Comparison of ENCODE assay signal across 18 cellular contexts in the genomic region with DNA sequence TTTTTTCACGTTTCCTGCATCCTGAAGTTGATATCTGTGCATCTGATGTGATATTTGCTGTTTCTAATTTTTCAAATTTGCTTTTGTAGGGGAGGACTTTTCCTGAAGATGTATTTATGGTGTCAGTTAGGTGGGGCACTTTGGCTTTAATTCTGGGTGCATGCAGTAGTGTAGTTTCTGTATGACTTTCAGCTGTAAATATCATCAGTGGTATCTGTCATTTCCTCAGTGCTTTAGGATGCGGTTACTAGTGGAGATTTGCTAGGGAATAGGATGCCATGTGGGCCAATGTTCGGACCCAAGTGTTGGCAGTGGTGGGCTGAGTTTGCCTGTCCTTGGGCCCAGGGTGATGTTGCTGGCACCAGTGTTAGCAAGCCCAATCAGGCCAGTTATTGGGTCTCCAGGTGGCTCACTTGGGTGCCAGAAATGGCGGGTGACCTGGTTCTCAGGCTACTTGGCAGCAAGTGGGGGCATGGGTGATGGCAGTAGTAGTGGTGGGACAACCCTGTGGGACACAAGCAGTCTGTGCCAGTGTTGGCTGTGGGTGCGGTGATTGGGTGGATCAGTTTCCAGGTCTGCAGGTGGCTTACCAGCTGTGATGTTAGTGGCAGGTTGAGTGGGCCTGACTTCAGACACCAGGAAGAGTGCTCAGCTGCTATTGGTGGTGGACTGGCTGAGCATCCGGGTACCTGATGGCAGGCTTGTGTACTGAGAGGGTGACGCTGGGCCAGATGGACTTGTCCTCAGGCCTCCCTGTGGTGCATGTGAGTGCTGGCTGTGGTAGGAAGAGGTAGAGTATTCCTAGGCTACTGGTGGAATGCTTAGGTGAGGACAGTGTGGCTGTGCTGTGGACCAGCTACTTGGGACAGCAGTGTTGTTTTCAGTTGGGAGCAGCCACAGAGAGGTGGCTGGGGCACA. TPM values are rescaled to one million over a fixed set of nuclear protein-coding genes. Genes with fewer than 3 reads are reported as not detected.
A peak's percentile ranks its signal among the peaks of the same experiment; 100 is the strongest.
DNase-seq lines count a peak whose midpoint lies in the region; ATAC-seq and TF ChIP-seq lines count a peak whose summit lies in the region.
"Had no signal": no experiment of that assay in that cellular context is flagged by ENCODE, and none has a peak within 500 bp of the region (broad histone marks: within the 10 kb centered on the region; RNA-seq: fewer than 3 reads in every experiment).

No MANE protein-coding gene starts in this region.

- TF ChIP-seq CTCF in CD14-positive monocyte (IDR thresholded peaks at IDR 0.05) = no peak
- no peak for TF ChIP-seq CTCF in left ventricle myocardium inferior (IDR thresholded peaks at IDR 0.05; ENCODE audit: borderline replicate concordance)

- H3K27me3 ChIP-seq in left ventricle myocardium inferior (ENCODE audit: low read depth) = no peaks in the 10 kb centered on the region
- H3K27me3 ChIP-seq: esophagus muscularis mucosa, right lobe of liver had no signal

- no peak for ATAC-seq in GM19035 (IDR thresholded peaks at IDR 0.05; ENCODE audit: unreplicated experiment)

- H3K4me1 Mint-ChIP-seq in CD14-positive monocyte = peaks cover 60% of the 10 kb centered on the region
- peaks cover 77% of the 10 kb centered on the region for H3K4me1 Mint-ChIP-seq in T-helper 1 cell treated with Interleukin-12 subunit alpha and Interleukin-12 subunit beta and Interleukin-4 antibody, amounts not matched to agents 30 μg/mL and 1 μg/mL, for 36 hours (ENCODE audit: low read depth)

- peaks cover 26% of the 10 kb centered on the region for H3K9me3 ChIP-seq in left ventricle myocardium inferior (replicated peaks)
- H3K9me3 ChIP-seq: esophagus muscularis mucosa, right lobe of liver, SK-N-SH had no signal

- peak overlapping the region in 5 of 7 donors; percentile 2 to 73 (median 33) for H3K27ac Mint-ChIP-seq in CD14-positive monocyte
- peak overlapping the region; percentile 75 for H3K27ac Mint-ChIP-seq in T-helper 1 cell treated with Interleukin-12 subunit alpha and Interleukin-12 subunit beta and Interleukin-4 antibody, amounts not matched to agents 30 μg/mL and 1 μg/mL, for 36 hours

- peak overlapping the region; percentile 56 for H3K27ac ChIP-seq in left ventricle myocardium inferior (replicated peaks)
- H3K27ac ChIP-seq: esophagus muscularis mucosa, right lobe of liver had no signal

- H3K27me3 Mint-ChIP-seq in CD14-positive monocyte (ENCODE audit: low read depth in 3 of 3) = no peaks in the 10 kb centered on the region
- no peaks in the 10 kb centered on the region for H3K27me3 Mint-ChIP-seq in T-helper 1 cell treated with Interleukin-12 subunit alpha and Interleukin-12 subunit beta and Interleukin-4 antibody, amounts not matched to agents 30 μg/mL and 1 μg/mL, for 36 hours (ENCODE audit: low read depth)

- H3K36me3 Mint-ChIP-seq in CD14-positive monocyte = peaks cover 88 to 100% of the 10 kb centered on the region in 2 donors
- H3K36me3 Mint-ChIP-seq in T-helper 1 cell treated with Interleukin-12 subunit alpha and Interleukin-12 subunit beta and Interleukin-4 antibody, amounts not matched to agents 30 μg/mL and 1 μg/mL, for 36 hours (ENCODE audit: low read depth) = peaks cover 84% of the 10 kb centered on the region

- H3K36me3 ChIP-seq in left ventricle myocardium inferior = peaks cover 51% of the 10 kb centered on the region

- no peak overlapping the region for H3K4me3 ChIP-seq in left ventricle myocardium inferior
- H3K4me3 ChIP-seq: esophagus muscularis mucosa, right lobe of liver had no signal

- no peak overlapping the region for H3K4me3 Mint-ChIP-seq in CD14-positive monocyte
- peak overlapping the region; percentile 72 for H3K4me3 Mint-ChIP-seq in T-helper 1 cell treated with Interleukin-12 subunit alpha and Interleukin-12 subunit beta and Interleukin-4 antibody, amounts not matched to agents 30 μg/mL and 1 μg/mL, for 36 hours

- H3K9me3 Mint-ChIP-seq in CD14-positive monocyte = peaks cover 0 to 6% (median 0%) of the 10 kb centered on the region in 7 donors
- peaks cover 24% of the 10 kb centered on the region for H3K9me3 Mint-ChIP-seq in T-helper 1 cell treated with Interleukin-12 subunit alpha and Interleukin-12 subunit beta and Interleukin-4 antibody, amounts not matched to agents 30 μg/mL and 1 μg/mL, for 36 hours

- intact Hi-C loops in CD14-positive monocyte (cut with micrococcal nuclease) (no loop called here), left ventricle myocardium inferior (cut with micrococcal nuclease) (loop anchor here (10.0 kb wide), 1 partner anchor 91 kb away; no protein-coding TSS in a partner anchor), posterior vena cava (cut with DNase I) (no loop called here)

- DNase-seq in CD14-positive monocyte (ENCODE audit: low spot score) (no peak), left ventricle myocardium inferior (no peak), posterior vena cava (ENCODE audit: low spot score) (peak; percentile 62), iPS-NIHi11 (ENCODE audit: low spot score) (no peak), ecto neural progenitor cell (ENCODE audit: low spot score) (no peak), islet precursor cell (no peak)
- DNase-seq: AML-193; amniotic stem cell; DMS153; left cardiac atrium; NCI-H187; NCI-H510A; SK-N-SH; stimulated activated CD4-positive, alpha-beta T cell treated with anti-CD3 and anti-CD28 coated beads, Interleukin-4, amount 100 ng/mL, for 1 hour had no signal

- H3K4me1 ChIP-seq in left ventricle myocardium inferior = peaks cover 18% of the 10 kb centered on the region
- H3K4me1 ChIP-seq: right lobe of liver had no signal

RNA-seq across cellular contexts. Expression of a gene that starts 24.4 kb away (rescaled TPM):
- polyA plus RNA-seq in CD14-positive monocyte = 100 to 1,000 TPM; 171 to 221 TPM
- total RNA-seq in left ventricle myocardium inferior (60.4 TPM), posterior vena cava (10 to 100 TPM; 52.7 to 53.2 TPM)
